Comparison of ENCODE assay signal across 11 cellular contexts in genomic region chr6:32665621-32666140, GRCh38. TPM values are rescaled to one million over a fixed set of nuclear protein-coding genes. Genes with fewer than 3 reads are reported as not detected.
DNase-seq lines count a peak whose midpoint lies in the region; ATAC-seq and TF ChIP-seq lines count a peak whose summit lies in the region.
"Had no signal": no experiment of that assay in that cellular context is flagged by ENCODE, and none has a peak within 500 bp of the region (broad histone marks: within the 10 kb centered on the region; RNA-seq: fewer than 3 reads in every experiment).

No MANE protein-coding gene starts in this region.

- H3K79me1 ChIP-seq in neuronal stem cell (ENCODE audit: low read depth, low read length) (no peaks in the 10 kb centered on the region), trophoblast cell (ENCODE audit: low read length) (no peaks in the 10 kb centered on the region)

- H3K36me3 ChIP-seq in mesodermal cell (ENCODE audit: control insufficient read depth, insufficient read depth, low read length): no peaks in the 10 kb centered on the region
- no peaks in the 10 kb centered on the region for H3K36me3 ChIP-seq in neuronal stem cell (replicated peaks in 1 of 2; ENCODE audit: control insufficient read depth in 2 of 2, insufficient read depth in 2 of 2, low read length in 2 of 2)
- no peaks in the 10 kb centered on the region for H3K36me3 ChIP-seq in trophoblast cell (ENCODE audit: control insufficient read depth in 1 of 2, insufficient read depth in 2 of 2, low read length in 2 of 2)
- H3K36me3 ChIP-seq: suprapubic skin had no signal

- peak overlapping the region; percentile 83 for H3K4me3 Mint-ChIP-seq in stimulated activated naive CD8-positive, alpha-beta T cell treated with anti-CD3 and anti-CD28 coated beads, Interleukin-15, Interleukin-2, amounts not matched to agents 100 ng/mL and 50 ng/mL, for 24 hours
- H3K4me3 Mint-ChIP-seq in activated CD8-positive, alpha-beta T cell treated with anti-CD3 and anti-CD28 coated beads for 36 hours: peak overlapping the region; percentile 75

- peaks cover 11% of the 10 kb centered on the region for H3K27me3 Mint-ChIP-seq in stimulated activated naive CD8-positive, alpha-beta T cell treated with anti-CD3 and anti-CD28 coated beads, Interleukin-15, Interleukin-2, amounts not matched to agents 100 ng/mL and 50 ng/mL, for 24 hours
- H3K27me3 Mint-ChIP-seq in activated CD8-positive, alpha-beta T cell treated with anti-CD3 and anti-CD28 coated beads for 36 hours: peaks cover 36% of the 10 kb centered on the region

- H2BK15ac ChIP-seq in neuronal stem cell (ENCODE audit: low read length): no peak overlapping the region

- H3K14ac ChIP-seq in neuronal stem cell (ENCODE audit: low read length) (no peak overlapping the region), trophoblast cell (ENCODE audit: low read length) (no peak overlapping the region)

- intact Hi-C loops in activated CD8-positive, alpha-beta T cell treated with anti-CD3 and anti-CD28 coated beads for 36 hours (cut with micrococcal nuclease): no loop called here

- H3K27me3 ChIP-seq in neuronal stem cell (ENCODE audit: control insufficient read depth in 3 of 3, insufficient read depth in 3 of 3, low read depth in 1 of 3, low read length in 3 of 3) (peaks cover 0 to 47% (median 3%) of the 10 kb centered on the region in 3 experiments), trophoblast cell (ENCODE audit: insufficient read depth, low read length) (no peaks in the 10 kb centered on the region)
- H3K27me3 ChIP-seq: suprapubic skin had no signal

- H3K4me1 ChIP-seq in mesodermal cell (ENCODE audit: control insufficient read depth, insufficient read depth, low read length, poor library complexity, severe bottlenecking) (no peaks in the 10 kb centered on the region), neuronal stem cell (ENCODE audit: control insufficient read depth in 2 of 2, insufficient read depth in 1 of 2, low read depth in 1 of 2, low read length in 2 of 2) (no peaks in the 10 kb centered on the region), trophoblast cell (ENCODE audit: control insufficient read depth in 1 of 2, insufficient read depth in 2 of 2, low read length in 2 of 2) (no peaks in the 10 kb centered on the region)
- H3K4me1 ChIP-seq: suprapubic skin had no signal

- H2BK5ac ChIP-seq in neuronal stem cell (ENCODE audit: low read length) (no peak overlapping the region), trophoblast cell (ENCODE audit: low read depth, low read length, poor library complexity) (no peak overlapping the region)

- no peak for ATAC-seq in stimulated activated naive CD8-positive, alpha-beta T cell treated with anti-CD3 and anti-CD28 coated beads, Interleukin-15, Interleukin-2, amounts not matched to agents 100 U/mL and 50 U/mL, for 24 hours
- ATAC-seq in activated CD8-positive, alpha-beta T cell treated with anti-CD3 and anti-CD28 coated beads for 36 hours: no peak
- ATAC-seq in activated CD4-positive, CD25-positive, alpha-beta regulatory T cell treated with anti-CD3 and anti-CD28 coated beads, Interleukin-2, amount 50 U/mL, for 24 hours: no peak
- no peak for ATAC-seq in HG03097 (IDR thresholded peaks at IDR 0.05; ENCODE audit: low FRiP score, unreplicated experiment)

- H3K4me3 ChIP-seq in mesodermal cell (ENCODE audit: extremely low read depth, insufficient read depth, low read length, poor library complexity, severe bottlenecking): peak overlapping the region; percentile 33
- H3K4me3 ChIP-seq in neuronal stem cell (ENCODE audit: low read length in 2 of 2): no peak overlapping the region
- H3K4me3 ChIP-seq in trophoblast cell (ENCODE audit: low read depth, low read length): no peak overlapping the region
- H3K4me3 ChIP-seq: suprapubic skin had no signal

- H4K12ac ChIP-seq in trophoblast cell (ENCODE audit: low read depth, low read length): no peak overlapping the region

- H3K18ac ChIP-seq in neuronal stem cell (ENCODE audit: low read length) (no peak overlapping the region), trophoblast cell (ENCODE audit: low read length) (no peak overlapping the region)

- peak overlapping the region; percentile 75 for H3K27ac Mint-ChIP-seq in stimulated activated naive CD8-positive, alpha-beta T cell treated with anti-CD3 and anti-CD28 coated beads, Interleukin-15, Interleukin-2, amounts not matched to agents 100 ng/mL and 50 ng/mL, for 24 hours
- peak overlapping the region; percentile 35 for H3K27ac Mint-ChIP-seq in activated CD8-positive, alpha-beta T cell treated with anti-CD3 and anti-CD28 coated beads for 36 hours

- no peak overlapping the region for H3K27ac ChIP-seq in mesodermal cell (ENCODE audit: low read depth, low read length, severe bottlenecking)
- H3K27ac ChIP-seq in neuronal stem cell (replicated peaks; ENCODE audit: low read length): no peak overlapping the region
- H3K27ac ChIP-seq in trophoblast cell (ENCODE audit: low read depth, low read length): no peak overlapping the region
- H3K27ac ChIP-seq: suprapubic skin had no signal

- H2BK120ac ChIP-seq in neuronal stem cell (ENCODE audit: low read depth, low read length): no peak overlapping the region
- H2BK120ac ChIP-seq in trophoblast cell (ENCODE audit: insufficient read depth, low read length, poor library complexity): no peak overlapping the region

- WGBS in mesodermal cell (ENCODE audit: insufficient coverage in 2 of 2), 2 experiments: 34 to 58% methylated on average over 2 to 3 of the region's 3 CpGs
- no CpG with 5 or more reads among the region's 3 CpGs for WGBS in neuronal stem cell (ENCODE audit: extremely low coverage in 2 of 2, insufficient read length in 2 of 2, insufficient replicate concordance in 1 of 2), 2 donors
- WGBS in trophoblast cell (ENCODE audit: extremely low coverage, insufficient coverage, insufficient read length): no CpG with 5 or more reads among the region's 3 CpGs

- no peak overlapping the region for H2AK5ac ChIP-seq in neuronal stem cell (ENCODE audit: low read depth, low read length)
- no peak overlapping the region for H2AK5ac ChIP-seq in trophoblast cell (ENCODE audit: low read length)

- H3K4me1 Mint-ChIP-seq in stimulated activated naive CD8-positive, alpha-beta T cell treated with anti-CD3 and anti-CD28 coated beads, Interleukin-15, Interleukin-2, amounts not matched to agents 100 ng/mL and 50 ng/mL, for 24 hours (ENCODE audit: low read depth): peaks cover 66% of the 10 kb centered on the region
- H3K4me1 Mint-ChIP-seq in activated CD8-positive, alpha-beta T cell treated with anti-CD3 and anti-CD28 coated beads for 36 hours (ENCODE audit: low read depth): peaks cover 35% of the 10 kb centered on the region

- H3K9ac ChIP-seq in neuronal stem cell (ENCODE audit: low read depth, low read length, poor library complexity) (no peak overlapping the region), trophoblast cell (ENCODE audit: low read length) (no peak overlapping the region)

- H4K91ac ChIP-seq in neuronal stem cell (ENCODE audit: low read depth, low read length, poor library complexity) (no peak overlapping the region), trophoblast cell (ENCODE audit: low read depth, low read length) (no peak overlapping the region)

- peaks cover 13% of the 10 kb centered on the region for H3K36me3 Mint-ChIP-seq in stimulated activated naive CD8-positive, alpha-beta T cell treated with anti-CD3 and anti-CD28 coated beads, Interleukin-15, Interleukin-2, amounts not matched to agents 100 ng/mL and 50 ng/mL, for 24 hours (ENCODE audit: low read depth)
- peaks cover 2% of the 10 kb centered on the region for H3K36me3 Mint-ChIP-seq in activated CD8-positive, alpha-beta T cell treated with anti-CD3 and anti-CD28 coated beads for 36 hours (ENCODE audit: low read depth)

- no peak for TF ChIP-seq CTCF in activated CD8-positive, alpha-beta T cell treated with anti-CD3 and anti-CD28 coated beads for 36 hours (IDR thresholded peaks at IDR 0.05)

- no peak overlapping the region for H3K23ac ChIP-seq in neuronal stem cell (ENCODE audit: low read depth, low read length, poor library complexity)
- no peak overlapping the region for H3K23ac ChIP-seq in trophoblast cell (ENCODE audit: low read length)

- DNase-seq in stimulated activated naive CD8-positive, alpha-beta T cell treated with anti-CD3 and anti-CD28 coated beads, Interleukin-15, Interleukin-2, amounts not matched to agents 100 U/mL and 50 U/mL, for 24 hours: no peak
- peak; percentile 1 for DNase-seq in activated CD8-positive, alpha-beta T cell treated with anti-CD3 and anti-CD28 coated beads for 36 hours
- DNase-seq in neuronal stem cell (ENCODE audit: low spot score) (no peak), trophoblast cell (no peak)
- DNase-seq: NCI-H510A had no signal

- no peaks in the 10 kb centered on the region for H3K9me3 Mint-ChIP-seq in stimulated activated naive CD8-positive, alpha-beta T cell treated with anti-CD3 and anti-CD28 coated beads, Interleukin-15, Interleukin-2, amounts not matched to agents 100 ng/mL and 50 ng/mL, for 24 hours
- no peaks in the 10 kb centered on the region for H3K9me3 Mint-ChIP-seq in activated CD8-positive, alpha-beta T cell treated with anti-CD3 and anti-CD28 coated beads for 36 hours

- H2AFZ ChIP-seq in neuronal stem cell (ENCODE audit: low read length) (no peak overlapping the region), trophoblast cell (ENCODE audit: insufficient read depth, low read length, poor library complexity) (no peak overlapping the region)

- H3K4ac ChIP-seq in neuronal stem cell (ENCODE audit: low read length): no peak overlapping the region
- no peak overlapping the region for H3K4ac ChIP-seq in trophoblast cell (ENCODE audit: low read depth, low read length)

- H4K8ac ChIP-seq in neuronal stem cell (ENCODE audit: low read depth, low read length) (no peak overlapping the region), trophoblast cell (ENCODE audit: low read depth, low read length) (no peak overlapping the region)

- no peak overlapping the region for H3K4me2 ChIP-seq in neuronal stem cell (ENCODE audit: insufficient read depth, low read length, poor library complexity, severe bottlenecking)
- H3K4me2 ChIP-seq in trophoblast cell (ENCODE audit: low read length): no peak overlapping the region

- CTCF ChIA-PET in activated CD8-positive, alpha-beta T cell treated with anti-CD3 and anti-CD28 coated beads for 36 hours (lab: Charles Lee): interaction anchor here (0.7 kb wide), 1 partner anchor 287 kb away, joined by 3 read pairs; the partner anchor contains the start of gene HLA-DMA

- H2BK12ac ChIP-seq in neuronal stem cell (ENCODE audit: low read length) (no peak overlapping the region), trophoblast cell (ENCODE audit: low read length) (no peak overlapping the region)

- POLR2A ChIA-PET in activated CD8-positive, alpha-beta T cell treated with anti-CD3 and anti-CD28 coated beads for 36 hours (lab: Charles Lee): interaction anchor here (1.1 to 1.2 kb wide), 2 partner anchors 19 to 180 kb away, joined by 4 to 5 read pairs; no protein-coding TSS in a partner anchor

- no peaks in the 10 kb centered on the region for H3K79me2 ChIP-seq in trophoblast cell (ENCODE audit: control insufficient read depth, insufficient read depth, low read length, poor library complexity)

- H3K9me3 ChIP-seq in mesodermal cell (ENCODE audit: control insufficient read depth, low read length) (no peaks in the 10 kb centered on the region), neuronal stem cell (replicated peaks in 1 of 2; ENCODE audit: control insufficient read depth in 2 of 2, insufficient read depth in 1 of 2, low read depth in 1 of 2, low read length in 2 of 2) (no peaks in the 10 kb centered on the region), trophoblast cell (ENCODE audit: insufficient read depth, low read depth, low read length) (no peaks in the 10 kb centered on the region)
- H3K9me3 ChIP-seq: suprapubic skin had no signal

RNA-seq across cellular contexts. Expression of gene HLA-DQB1, which starts 0.8 kb away (rescaled TPM):
- total RNA-seq in activated CD8-positive, alpha-beta T cell treated with anti-CD3 and anti-CD28 coated beads for 36 hours: 1 to 10 TPM; 5.3 to 6.9 TPM
- 14.9 TPM for polyA plus RNA-seq in mesodermal cell (2013, experiment 1 of 2)
- 15.7 TPM for polyA plus RNA-seq in mesodermal cell (2013, experiment 2 of 2)
- 0.63 TPM for polyA plus RNA-seq in neuronal stem cell (2013, experiment 1 of 2)
- polyA plus RNA-seq in neuronal stem cell (2013, experiment 2 of 2): 0.69 TPM
- polyA plus RNA-seq in trophoblast cell (2013): 0.14 and 0.15 TPM in 2 replicates
- total RNA-seq: MCF 10A had no signal

RNA-seq across cellular contexts. Expression of gene HLA-DQA1, which starts 28.5 kb away (rescaled TPM):
- 1 to 10 TPM; 3.4 to 3.9 TPM for total RNA-seq in activated CD8-positive, alpha-beta T cell treated with anti-CD3 and anti-CD28 coated beads for 36 hours
- not detected for polyA plus RNA-seq in mesodermal cell (2013, experiment 1 of 2)
- not detected for polyA plus RNA-seq in mesodermal cell (2013, experiment 2 of 2)
- polyA plus RNA-seq in neuronal stem cell (2013, experiment 1 of 2): 0.01 TPM
- not detected for polyA plus RNA-seq in neuronal stem cell (2013, experiment 2 of 2)
- polyA plus RNA-seq in trophoblast cell (2013): not detected in 2 replicates
- total RNA-seq: MCF 10A had no signal
